ENCODE assay signal across 8 cellular contexts in genomic region chr12:112409064-112409905, GRCh38. TPM values are rescaled to one million over a fixed set of nuclear protein-coding genes. Genes with fewer than 3 reads are reported as not detected.
DNase-seq lines count a peak whose midpoint lies in the region; ATAC-seq and TF ChIP-seq lines count a peak whose summit lies in the region.

RPL6 (minus strand) TSS chr12:112409605; CDS start chr12:112408656, 949 bp downstream.

- H3K4me1 Mint-ChIP-seq in naive thymus-derived CD8-positive, alpha-beta T cell, result peaks cover 23 to 46% (median 42%) of the 10 kb centered on the region in 4 donors

- H3K27ac Mint-ChIP-seq in naive thymus-derived CD8-positive, alpha-beta T cell, result peak within 1 kb of the TSS; percentile 99 to 100 (median 100)

- TF ChIP-seq CTCF in RWPE1 (conservative IDR thresholded peaks at IDR 0.05; ENCODE audit: low read depth) (no peak), fibroblast of mammary gland (conservative IDR thresholded peaks at IDR 0.05; ENCODE audit: control insufficient read depth, insufficient read depth, low read depth, low read length) (no peak)

- peak within 1 kb of the TSS; percentile 100 for H3K4me3 Mint-ChIP-seq in naive thymus-derived CD8-positive, alpha-beta T cell

- DNase-seq in DMS53 (lab: John Stamatoyannopoulos, UW) (peak; percentile 99), Kasumi-1 (lab: John Stamatoyannopoulos, UW) (peak; percentile 95 to 97), RWPE1 (ENCODE audit: low spot score) (peak; percentile 90), fibroblast of mammary gland (ENCODE audit: low read depth) (peak; percentile 95)
- peak; percentile 54 to 57 for DNase-seq in activated T-helper 1 cell treated with anti-CD3 and anti-CD28 coated beads, Interleukin-2, amount 50 U/mL, for 16 hours (ENCODE audit: low read depth in 1 of 2, low spot score in 1 of 2)
- DNase-seq in naive thymus-derived CD8-positive, alpha-beta T cell, result peak; percentile 45 to 90 (median 78)
- DNase-seq in stimulated activated naive CD4-positive, alpha-beta T cell treated with Interleukin-2 at 50 U/mL for 16 hours (lab: John Stamatoyannopoulos, UW), result peak; percentile 71

- peaks cover 0 to 47% (median 7%) of the 10 kb centered on the region in 3 donors for H3K36me3 Mint-ChIP-seq in naive thymus-derived CD8-positive, alpha-beta T cell

- peak; percentile 80 for ATAC-seq in GM21737 (IDR thresholded peaks at IDR 0.05; ENCODE audit: unreplicated experiment)
- peak; percentile 92 to 94 for ATAC-seq in naive thymus-derived CD8-positive, alpha-beta T cell

- no peaks in the 10 kb centered on the region for H3K9me3 Mint-ChIP-seq in naive thymus-derived CD8-positive, alpha-beta T cell

- peak within 1 kb of the TSS; percentile 93 for H3K4me3 ChIP-seq in fibroblast of mammary gland (ENCODE audit: control insufficient read depth, low read depth, low read length)

- POLR2A ChIA-PET in RWPE1 (lab: Yijun Ruan, JAX; ENCODE audit: low non-redundant PET), result no interaction called here
- POLR2A ChIA-PET in naive thymus-derived CD8-positive, alpha-beta T cell (lab: Charles Lee), result interaction anchor here (1.7 kb wide), 1 partner anchor 9 kb away, joined by 13 read pairs; the partner anchor contains the start of gene PTPN11

- CTCF ChIA-PET in RWPE1 (lab: Yijun Ruan, JAX), result interaction anchor here (0.7 kb wide), 1 partner anchor 996 kb away, joined by 3 read pairs; no protein-coding TSS in a partner anchor

- no peaks in the 10 kb centered on the region for H3K27me3 Mint-ChIP-seq in naive thymus-derived CD8-positive, alpha-beta T cell

- H3K27ac ChIP-seq in RWPE1, result peak within 1 kb of the TSS; percentile 88

RNA-seq across cellular contexts. Expression of gene RPL6, which starts in this region (rescaled TPM):
- 1,000 to 10,000 TPM; 1,499 to 1,523 TPM for total RNA-seq in naive thymus-derived CD8-positive, alpha-beta T cell
- 100 to 1,000 TPM; 646 to 758 (median 720) TPM for polyA plus RNA-seq in naive thymus-derived CD8-positive, alpha-beta T cell

Comparison
In these comparisons a context has a peak if more than half of its experiments do, and no peak if none do; other contexts are left out.
1. Peak in every context shown above with its lines: DNase-seq, ATAC-seq, H3K4me3 ChIP-seq and H3K27ac ChIP-seq.